24 cellular contexts compared by ENCODE assay signal in the genomic region with DNA sequence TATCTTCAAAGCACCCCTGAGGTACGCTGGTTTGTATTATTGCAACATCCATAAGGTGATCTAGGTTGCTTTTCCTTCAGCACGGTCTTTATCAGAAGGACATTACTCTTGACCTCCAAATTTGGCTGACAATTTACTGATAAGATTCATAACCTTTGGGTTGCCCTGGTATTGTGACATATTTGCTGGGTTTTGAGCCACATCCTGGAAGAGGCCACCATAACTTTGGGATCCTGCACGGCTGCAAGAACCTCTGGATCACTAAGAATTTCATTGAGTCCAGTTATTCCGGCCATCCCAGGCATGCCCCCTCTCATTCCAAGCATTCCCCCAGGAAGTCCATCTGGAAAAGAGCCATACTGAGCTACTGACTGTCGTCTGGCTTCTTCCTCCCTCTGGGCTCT. TPM values are rescaled to one million over a fixed set of nuclear protein-coding genes. Genes with fewer than 3 reads are reported as not detected.
"Had no signal": no experiment of that assay in that cellular context is flagged by ENCODE, and none has a peak within 500 bp of the region (broad histone marks: within the 10 kb centered on the region; RNA-seq: fewer than 3 reads in every experiment).

No MANE protein-coding gene starts in this region.

- DNase-seq: activated T-cell treated with anti-CD3 and anti-CD28 coated beads, Interleukin-2, amount 50 U/mL, for 24 hours; aorta; esophagus squamous epithelium; heart right ventricle; left lung; midbrain; pancreas; psoas muscle; stimulated activated CD4-positive, alpha-beta T cell treated with anti-CD3 and anti-CD28 coated beads, Interleukin-1b, Interleukin-23, amount 100 ng/mL, for 48 hours; stimulated activated naive CD8-positive, alpha-beta T cell treated with anti-CD3 and anti-CD28 coated beads, Interleukin-15, amount 100 ng/mL, for 72 hours; T-helper 1 cell; tibial artery had no signal

- H3K4me1 ChIP-seq: esophagus squamous epithelium, left lung, pancreas, psoas muscle, right atrium auricular region, tibial artery had no signal

- H3K27me3 ChIP-seq: esophagus squamous epithelium, heart right ventricle, left lung, neutrophil, pancreas, right atrium auricular region, tibial artery had no signal

- ATAC-seq: activated naive CD4-positive, alpha-beta T cell treated with anti-CD3 and anti-CD28 coated beads, Interleukin-2, amount 50 U/mL, for 72 hours; activated T-helper 17 cell treated with anti-CD3 and anti-CD28 coated beads, Interleukin-2, amount 50 U/mL, for 72 hours; heart right ventricle; left lung; natural killer cell treated with Interleukin-12 subunit alpha and Interleukin-12 subunit beta and Interleukin-15 and Interleukin-18, amount 100 ng/mL, for 72 hours; pancreas; psoas muscle; stimulated activated effector memory CD8-positive, alpha-beta T cell treated with anti-CD3 and anti-CD28 coated beads, Interleukin-12 subunit alpha, Interleukin-12 subunit beta, amount 100 ng/mL, for 72 hours; stimulated activated naive CD8-positive, alpha-beta T cell treated with anti-CD3 and anti-CD28 coated beads, Interleukin-15, amount 100 ng/mL, for 72 hours had no signal

- H3K4me3 ChIP-seq: coronary artery, esophagus squamous epithelium, heart right ventricle, left lung, pancreas, psoas muscle, right atrium auricular region, tibial artery had no signal

- H3K9me3 ChIP-seq: esophagus squamous epithelium, heart right ventricle, left lung, neutrophil, pancreas, psoas muscle, right atrium auricular region, tibial artery had no signal

- H3K36me3 ChIP-seq: esophagus squamous epithelium, heart right ventricle, left lung, neutrophil, pancreas, right atrium auricular region, tibial artery had no signal

- H3K27ac ChIP-seq: coronary artery, left lung, neutrophil, pancreas, psoas muscle, right atrium auricular region, tibial artery had no signal

RNA-seq across cellular contexts. Expression of gene PLET1, which starts 6.5 kb away (rescaled TPM):
- total RNA-seq: activated naive CD4-positive, alpha-beta T cell treated with anti-CD3 and anti-CD28 coated beads, Interleukin-2, amount 50 U/mL, for 72 hours; activated T-helper 17 cell treated with anti-CD3 and anti-CD28 coated beads, Interleukin-2, amount 50 U/mL, for 72 hours; aorta; esophagus squamous epithelium; heart right ventricle; left lung; lung microvascular endothelial cell; natural killer cell treated with Interleukin-12 subunit alpha and Interleukin-12 subunit beta and Interleukin-15 and Interleukin-18, amount 100 ng/mL, for 72 hours; pancreas; psoas muscle; right atrium auricular region; skeletal muscle tissue; urinary bladder had no signal
- polyA plus RNA-seq: adipose tissue, aorta, heart right ventricle, keratinocyte, pancreas, psoas muscle, urinary bladder had no signal
